In the genomic region with DNA sequence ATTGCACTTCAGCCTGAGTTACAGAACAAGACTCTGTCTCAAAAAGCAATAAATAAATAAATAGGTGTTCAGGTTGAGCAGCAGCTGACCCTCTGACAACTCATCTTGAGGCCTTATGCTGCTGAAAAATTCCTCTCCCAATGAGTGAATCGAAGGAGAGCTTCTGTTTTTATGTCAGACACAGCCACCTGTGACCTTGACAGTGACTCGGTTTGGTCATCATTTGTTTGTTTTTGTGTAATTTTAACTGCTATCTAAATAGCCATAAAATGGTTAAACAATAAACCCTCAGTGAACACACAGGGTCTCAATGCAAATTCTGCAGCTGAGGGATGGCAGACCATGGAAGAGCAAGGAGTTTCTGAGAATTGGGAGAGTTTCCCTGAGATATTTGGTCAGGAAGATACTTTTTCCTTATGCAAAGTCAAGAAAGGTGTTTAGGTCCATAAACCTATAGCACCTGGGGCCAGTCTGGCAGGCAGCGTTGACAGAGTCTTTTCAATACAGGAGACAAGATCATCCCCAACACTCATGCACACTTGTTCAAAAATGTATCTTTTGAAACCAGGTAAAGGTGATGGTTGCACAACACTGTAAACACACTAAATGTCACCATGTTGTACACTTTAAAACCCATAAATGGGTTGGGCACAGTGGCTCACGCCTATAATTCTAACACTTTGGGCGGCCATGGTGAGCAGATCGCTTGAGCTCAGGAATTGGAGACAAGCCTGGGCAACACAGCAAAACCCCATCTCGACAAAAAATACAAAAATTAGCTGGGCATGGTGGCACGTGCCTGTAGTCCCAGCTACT, we compare ENCODE assay signal across 15 cellular contexts.
"Had no signal": no experiment of that assay in that cellular context is flagged by ENCODE, and none has a peak within 500 bp of the region (broad histone marks: within the 10 kb centered on the region; RNA-seq: fewer than 3 reads in every experiment).

No MANE protein-coding gene starts in this region.

- DNase-seq: activated CD4-positive, alpha-beta T cell treated with anti-CD3 and anti-CD28 coated beads, Interleukin-2, amount 50 U/mL, for 4 hours; activated CD4-positive, CD25-positive, alpha-beta regulatory T cell treated with anti-CD3 and anti-CD28 coated beads, Interleukin-2, amount 50 U/mL, for 72 hours; activated naive CD4-positive, alpha-beta T cell; activated naive CD8-positive, alpha-beta T cell treated with anti-CD3 and anti-CD28 coated beads, Interleukin-2, amount 50 U/mL, for 24 hours; activated T-cell treated with anti-CD3 and anti-CD28 coated beads for 4 hours; aorta; effector CD8-positive, alpha-beta T cell; esophagus squamous epithelium; head of caudate nucleus; left lung; natural killer cell had no signal

- H3K27me3 ChIP-seq: esophagus squamous epithelium, left lung, neutrophil had no signal

- H3K27ac ChIP-seq: esophagus squamous epithelium, left lung, neutrophil, parathyroid adenoma had no signal

- H3K9me3 ChIP-seq: esophagus squamous epithelium, left lung, neutrophil had no signal

- FAIRE-seq: endothelial cell of umbilical vein had no signal

- ATAC-seq: activated naive CD8-positive, alpha-beta T cell treated with anti-CD3 and anti-CD28 coated beads, Interleukin-2, amount 50 U/mL, for 24 hours; left lung; natural killer cell; stimulated activated effector memory CD8-positive, alpha-beta T cell treated with anti-CD3 and anti-CD28 coated beads, Interleukin-12 subunit alpha, Interleukin-12 subunit beta, amount 100 ng/mL, for 72 hours had no signal

- H3K4me1 ChIP-seq: esophagus squamous epithelium, left lung, parathyroid adenoma had no signal

- H3K36me3 ChIP-seq: esophagus squamous epithelium, left lung, neutrophil had no signal

- H3K4me3 ChIP-seq: esophagus squamous epithelium, left lung had no signal
